Comparison of ENCODE assay signal across 10 cellular contexts in genomic region chr20:45892828-45893500, GRCh38. TPM values are rescaled to one million over a fixed set of nuclear protein-coding genes. Genes with fewer than 3 reads are reported as not detected.
A peak's percentile ranks its signal among the peaks of the same experiment; 100 is the strongest.
DNase-seq lines count a peak whose midpoint lies in the region; ATAC-seq, FAIRE-seq and TF ChIP-seq lines count a peak whose summit lies in the region.
"Had no signal": no experiment of that assay in that cellular context is flagged by ENCODE, and none has a peak within 500 bp of the region (broad histone marks: within the 10 kb centered on the region; RNA-seq: fewer than 3 reads in every experiment).

No MANE protein-coding gene starts in this region.

- no TSS peak for BruUV-seq in IMR-90 (replicated peaks; lab: Mats Ljungman, UMichigan)

- H3K27me3 ChIP-seq in IMR-90 (ENCODE audit: control insufficient read depth, insufficient read depth, low read length), result no peaks in the 10 kb centered on the region

- no peak for TF ChIP-seq CTCF in CD14-positive monocyte (IDR thresholded peaks at IDR 0.05)
- no peak for TF ChIP-seq CTCF in IMR-90 (conservative IDR thresholded peaks at IDR 0.05; ENCODE audit: low read depth, low read length)
- no peak for TF ChIP-seq CTCF in mesothelial cell of epicardium (IDR thresholded peaks at IDR 0.05; ENCODE audit: unreplicated experiment)

- no peak overlapping the region for H2BK15ac ChIP-seq in IMR-90 (ENCODE audit: low read depth, low read length)

- peak overlapping the region; percentile 52 for H2AK9ac ChIP-seq in IMR-90 (replicated peaks; ENCODE audit: low read depth, low read length, poor library complexity)

- H3K79me1 ChIP-seq in IMR-90 (ENCODE audit: low read depth in 1 of 2, low read length in 2 of 2), result peaks cover 14 to 54% of the 10 kb centered on the region in 2 experiments

- 0 out of 2 replicates have a peak, but pooled peaks cover 8% of the 10 kb centered on the region for H4K20me1 ChIP-seq in IMR-90 (ENCODE audit: insufficient read depth, low read length)

- peaks cover 0 to 2% (median 0%) of the 10 kb centered on the region in 7 donors for H3K9me3 Mint-ChIP-seq in CD14-positive monocyte
- H3K9me3 Mint-ChIP-seq in activated naive CD8-positive, alpha-beta T cell treated with anti-CD3 and anti-CD28 coated beads, Interleukin-2, amount 10 ng/mL, durations not matched to agents 7 days and 5 days, result no peaks in the 10 kb centered on the region
- no peaks in the 10 kb centered on the region for H3K9me3 Mint-ChIP-seq in mesothelial cell of epicardium

- no peak overlapping the region for H2BK120ac ChIP-seq in IMR-90 (ENCODE audit: low read depth, low read length)

- no peak overlapping the region for H4K5ac ChIP-seq in IMR-90 (ENCODE audit: low read depth, low read length)

- no peak overlapping the region for H3K9ac ChIP-seq in IMR-90 (ENCODE audit: low read depth, low read length)

- H3K27ac ChIP-seq in IMR-90 (ENCODE audit: insufficient read depth, low read length), result no peak overlapping the region

- DNase-seq in CD14-positive monocyte (ENCODE audit: low spot score) (no peak), IMR-90 (no peak), mesothelial cell of epicardium (ENCODE audit: low spot score in 2 of 2, unreplicated experiment in 2 of 2) (no peak), GM19239 (ENCODE audit: insufficient read length, low spot score) (no peak), Kasumi-1 (lab: John Stamatoyannopoulos, UW) (no peak)
- no peak for DNase-seq in activated naive CD8-positive, alpha-beta T cell treated with anti-CD3 and anti-CD28 coated beads, Interleukin-2, amount 10 ng/mL, durations not matched to agents 7 days and 5 days
- DNase-seq: DMS153, T1000 had no signal

- intact Hi-C loops in CD14-positive monocyte (cut with micrococcal nuclease), result loop anchor here (2.0 to 5.0 kb wide), 2 partner anchors 18 to 36 kb away; partner anchors contain the start of genes ACOT8 (in 1 of the 2) and ZSWIM3 (in 1 of the 2)
- intact Hi-C loops in IMR-90 (cut with micrococcal nuclease), result loop anchor here (5.0 kb wide), 1 partner anchor 79 kb away; the partner anchor contains the start of gene ZNF335

- H3K4me1 ChIP-seq in IMR-90 (ENCODE audit: control insufficient read depth, insufficient read depth, low read length), result peaks cover 3% of the 10 kb centered on the region; the same call in 1 of the 2 replicates

- H3K4me3 ChIP-seq in IMR-90 (ENCODE audit: insufficient read depth, low read depth, low read length), result no peak overlapping the region

- H4K91ac ChIP-seq in IMR-90 (ENCODE audit: insufficient read depth, low read depth, low read length), result no peak overlapping the region

- H3K56ac ChIP-seq in IMR-90 (ENCODE audit: extremely low read depth, insufficient read depth, low read length), result no peak overlapping the region

- H3K4ac ChIP-seq in IMR-90 (ENCODE audit: low read depth, low read length), result no peak overlapping the region

- TF ChIP-seq RAD21 in IMR-90 (IDR thresholded peaks at IDR 0.05; ENCODE audit: low read length), result no peak

- no peak overlapping the region for H2BK20ac ChIP-seq in IMR-90 (ENCODE audit: low read depth, low read length)

- CTCF ChIA-PET in IMR-90 (lab: Yijun Ruan, JAX), result interaction anchor here (0.7 to 1.6 kb wide), 4 partner anchors 13 to 121 kb away, joined by 3 to 6 read pairs (median 4); no protein-coding TSS in a partner anchor

- H3K4me1 Mint-ChIP-seq in CD14-positive monocyte (peaks cover 33% of the 10 kb centered on the region), mesothelial cell of epicardium (peaks cover 14% of the 10 kb centered on the region)
- H3K4me1 Mint-ChIP-seq in activated naive CD8-positive, alpha-beta T cell treated with anti-CD3 and anti-CD28 coated beads, Interleukin-2, amount 10 ng/mL, durations not matched to agents 7 days and 5 days, result peaks cover 26% of the 10 kb centered on the region

- no peak overlapping the region for H3K4me2 ChIP-seq in IMR-90 (ENCODE audit: low read depth, low read length)

- H3K23ac ChIP-seq in IMR-90 (ENCODE audit: low read depth, low read length), result no peak overlapping the region

- H3K36me3 Mint-ChIP-seq in CD14-positive monocyte (peaks cover 44 to 51% of the 10 kb centered on the region in 2 donors), mesothelial cell of epicardium (peaks cover 3% of the 10 kb centered on the region)
- peaks cover 1% of the 10 kb centered on the region for H3K36me3 Mint-ChIP-seq in activated naive CD8-positive, alpha-beta T cell treated with anti-CD3 and anti-CD28 coated beads, Interleukin-2, amount 10 ng/mL, durations not matched to agents 7 days and 5 days

- H2AK5ac ChIP-seq in IMR-90 (ENCODE audit: low read depth, low read length), result no peak overlapping the region

- H3K18ac ChIP-seq in IMR-90 (ENCODE audit: low read depth, low read length), result no peak overlapping the region

- H2AFZ ChIP-seq in IMR-90 (replicated peaks; ENCODE audit: low read length, poor library complexity), result no peak overlapping the region

- H3K27ac Mint-ChIP-seq in CD14-positive monocyte (peak overlapping the region; percentile 84 to 96 (median 90)), mesothelial cell of epicardium (peak overlapping the region; percentile 16)
- peak overlapping the region; percentile 56 for H3K27ac Mint-ChIP-seq in activated naive CD8-positive, alpha-beta T cell treated with anti-CD3 and anti-CD28 coated beads, Interleukin-2, amount 10 ng/mL, durations not matched to agents 7 days and 5 days

- dilution Hi-C loops in IMR-90 (cut with HindIII; ENCODE audit: low sequenced_read_pairs, unreplicated experiment), result no loop called here

- TF ChIP-seq POLR2A in IMR-90 (IDR thresholded peaks at IDR 0.05; ENCODE audit: low read depth, low read length), result no peak

- in situ Hi-C loops in IMR-90 (cut with MboI; ENCODE audit: low sequenced_read_pairs), result no loop called here

- WGBS in IMR-90 (ENCODE audit: extremely low coverage in 2 of 2, insufficient read length in 1 of 2), 2 experiments, result no CpG with 5 or more reads among the region's 4 CpGs

- POLR2A ChIA-PET in IMR-90 (lab: Charles Lee; ENCODE audit: unreplicated experiment), result interaction anchor here (0.9 kb wide), 1 partner anchor 12 kb away, joined by 3 read pairs; the partner anchor contains the start of gene ZSWIM1
- POLR2A ChIA-PET in activated naive CD8-positive, alpha-beta T cell treated with anti-CD3 and anti-CD28 coated beads, Interleukin-2, amount 10 ng/mL, durations not matched to agents 7 days and 5 days (lab: Charles Lee), result interaction anchor here (0.6 to 5.5 kb wide), 7 partner anchors 9 to 922 kb away, joined by 3 to 43 read pairs (median 4); partner anchors contain the start of genes PCIF1 and ZSWIM1

- H3K9me1 ChIP-seq in IMR-90 (ENCODE audit: insufficient read depth, low read length), result 0 out of 2 replicates have a peak, but pooled peaks cover 2% of the 10 kb centered on the region

- no peak overlapping the region for H3K14ac ChIP-seq in IMR-90 (replicated peaks; ENCODE audit: low read depth, low read length)

- H3K4me3 Mint-ChIP-seq in CD14-positive monocyte (peak overlapping the region; percentile 91 to 93), mesothelial cell of epicardium (peak overlapping the region; percentile 92)
- peak overlapping the region; percentile 92 for H3K4me3 Mint-ChIP-seq in activated naive CD8-positive, alpha-beta T cell treated with anti-CD3 and anti-CD28 coated beads, Interleukin-2, amount 10 ng/mL, durations not matched to agents 7 days and 5 days

- peaks cover 41% of the 10 kb centered on the region for H3K36me3 ChIP-seq in IMR-90 (ENCODE audit: control insufficient read depth, insufficient read depth, low read length)

- no peak overlapping the region for H2BK5ac ChIP-seq in IMR-90 (ENCODE audit: low read depth, low read length, poor library complexity, severe bottlenecking)

- no peaks in the 10 kb centered on the region for H3K27me3 Mint-ChIP-seq in CD14-positive monocyte (ENCODE audit: low read depth in 3 of 3)
- H3K27me3 Mint-ChIP-seq in activated naive CD8-positive, alpha-beta T cell treated with anti-CD3 and anti-CD28 coated beads, Interleukin-2, amount 10 ng/mL, durations not matched to agents 7 days and 5 days, result no peaks in the 10 kb centered on the region
- no peaks in the 10 kb centered on the region for H3K27me3 Mint-ChIP-seq in mesothelial cell of epicardium (ENCODE audit: low read depth)

- FAIRE-seq in GM19239 (lab: Jason Lieb, UNC), result no peak

- no peaks in the 10 kb centered on the region for H3K9me3 ChIP-seq in IMR-90 (ENCODE audit: control insufficient read depth, insufficient read depth, low read length)

- no peak overlapping the region for H4K8ac ChIP-seq in IMR-90 (ENCODE audit: low read depth in 2 of 2, low read length in 2 of 2)

- ATAC-seq in IMR-90 (ENCODE audit: low read depth) (no peak), HG03432 (IDR thresholded peaks at IDR 0.05; ENCODE audit: unreplicated experiment) (no peak), GM19328 (IDR thresholded peaks at IDR 0.05; ENCODE audit: unreplicated experiment) (no peak)
- no peak for ATAC-seq in activated naive CD8-positive, alpha-beta T cell treated with anti-CD3 and anti-CD28 coated beads, Interleukin-2, amount 10 ng/mL, durations not matched to agents 7 days and 5 days (ENCODE audit: low read depth)

RNA-seq across cellular contexts. Expression of gene CTSA, which starts 1.8 kb away (rescaled TPM):
- polyA plus RNA-seq in CD14-positive monocyte (100 to 1,000 TPM; 279 to 366 TPM), IMR-90 (2012; rRNA removed) (290 and 312 TPM in 2 replicates)
- total RNA-seq in IMR-90 (2012; rRNA removed) (19.0 and 30.3 TPM in 2 replicates), mesothelial cell of epicardium (74.4 to 86.7 TPM (median 78.8 TPM) in 3 replicates)
- polyA plus RNA-seq in IMR-90 (2012; cell fraction: cytosol; rRNA removed), result 132 and 313 TPM in 2 replicates
- 979 and 1,055 TPM in 2 replicates for polyA plus RNA-seq in IMR-90 (2012; cell fraction: nucleus; rRNA removed; ENCODE audit: low replicate concordance)
- total RNA-seq in activated naive CD8-positive, alpha-beta T cell treated with anti-CD3 and anti-CD28 coated beads, Interleukin-2, amount 10 ng/mL, durations not matched to agents 7 days and 5 days, result 10 to 100 TPM; 76.9 to 83.4 TPM

RNA-seq across cellular contexts. Expression of gene NEURL2, which starts 2.0 kb away (rescaled TPM):
- under 1 TPM in 1 of 2 donors, not detected in 1; 0.14 TPM for polyA plus RNA-seq in CD14-positive monocyte
- total RNA-seq in IMR-90 (2012; rRNA removed), result 0.56 and 1.1 TPM in 2 replicates
- 2.0 and 2.5 TPM in 2 replicates for polyA plus RNA-seq in IMR-90 (2012; rRNA removed)
- 1.2 and 3.0 TPM in 2 replicates for polyA plus RNA-seq in IMR-90 (2012; cell fraction: cytosol; rRNA removed)
- polyA plus RNA-seq in IMR-90 (2012; cell fraction: nucleus; rRNA removed; ENCODE audit: low replicate concordance), result 9.3 and 17.2 TPM in 2 replicates
- 1 to 10 TPM; 3.9 to 5.3 TPM for total RNA-seq in activated naive CD8-positive, alpha-beta T cell treated with anti-CD3 and anti-CD28 coated beads, Interleukin-2, amount 10 ng/mL, durations not matched to agents 7 days and 5 days
- 7.2 to 8.3 TPM (median 8.1 TPM) in 3 replicates for total RNA-seq in mesothelial cell of epicardium

RNA-seq across cellular contexts. Expression of gene SPATA25, which starts 5.5 kb away (rescaled TPM):
- polyA plus RNA-seq in CD14-positive monocyte (not detected), IMR-90 (2012; rRNA removed) (0.36 and 1.0 TPM in 2 replicates)
- total RNA-seq in IMR-90 (2012; rRNA removed) (0.18 TPM in 1 of 2 replicates, not detected in the other), mesothelial cell of epicardium (3.2 to 4.0 TPM (median 3.4 TPM) in 3 replicates)
- polyA plus RNA-seq in IMR-90 (2012; cell fraction: cytosol; rRNA removed), result 0.19 and 0.57 TPM in 2 replicates
- polyA plus RNA-seq in IMR-90 (2012; cell fraction: nucleus; rRNA removed; ENCODE audit: low replicate concordance), result 2.2 and 4.8 TPM in 2 replicates
- 1 to 10 TPM; 1.7 to 2.0 TPM for total RNA-seq in activated naive CD8-positive, alpha-beta T cell treated with anti-CD3 and anti-CD28 coated beads, Interleukin-2, amount 10 ng/mL, durations not matched to agents 7 days and 5 days

RNA-seq across cellular contexts. Expression of gene ZSWIM1, which starts 11.9 kb away (rescaled TPM):
- 1 to 10 TPM; 2.5 to 2.6 TPM for polyA plus RNA-seq in CD14-positive monocyte
- 7.8 and 10.0 TPM in 2 replicates for total RNA-seq in IMR-90 (2012; rRNA removed)
- polyA plus RNA-seq in IMR-90 (2012; rRNA removed), result 4.2 and 4.6 TPM in 2 replicates
- polyA plus RNA-seq in IMR-90 (2012; cell fraction: cytosol; rRNA removed), result 2.0 and 3.7 TPM in 2 replicates
- polyA plus RNA-seq in IMR-90 (2012; cell fraction: nucleus; rRNA removed; ENCODE audit: low replicate concordance), result 4.0 and 5.2 TPM in 2 replicates
- total RNA-seq in activated naive CD8-positive, alpha-beta T cell treated with anti-CD3 and anti-CD28 coated beads, Interleukin-2, amount 10 ng/mL, durations not matched to agents 7 days and 5 days, result 10 to 100 TPM; 12.2 to 13.0 TPM
- 12.0 to 12.8 TPM (median 12.6 TPM) in 3 replicates for total RNA-seq in mesothelial cell of epicardium

RNA-seq across cellular contexts. Expression of gene PLTP, which starts 19.0 kb away (rescaled TPM):
- polyA plus RNA-seq in CD14-positive monocyte (1 to 10 TPM; 2.9 to 3.0 TPM), IMR-90 (2012; rRNA removed) (53.5 and 55.8 TPM in 2 replicates)
- total RNA-seq in IMR-90 (2012; rRNA removed) (5.0 and 5.4 TPM in 2 replicates), mesothelial cell of epicardium (54.6 to 58.1 TPM (median 55.5 TPM) in 3 replicates)
- polyA plus RNA-seq in IMR-90 (2012; cell fraction: cytosol; rRNA removed), result 68.7 and 135 TPM in 2 replicates
- polyA plus RNA-seq in IMR-90 (2012; cell fraction: nucleus; rRNA removed; ENCODE audit: low replicate concordance), result 46.1 and 62.0 TPM in 2 replicates
- total RNA-seq in activated naive CD8-positive, alpha-beta T cell treated with anti-CD3 and anti-CD28 coated beads, Interleukin-2, amount 10 ng/mL, durations not matched to agents 7 days and 5 days, result 1 to 10 TPM; 2.2 to 2.9 TPM

Comparison
In these comparisons a context has a peak if more than half of its experiments do, and no peak if none do; other contexts are left out.
1. H3K27ac Mint-ChIP-seq: peak in every context shown above with its lines; median percentile 90 in CD14-positive monocyte; 56 in activated naive CD8-positive, alpha-beta T cell treated with anti-CD3 and anti-CD28 coated beads, Interleukin-2, amount 10 ng/mL, durations not matched to agents 7 days and 5 days; 16 in mesothelial cell of epicardium.